In genomic region chr20:57627972-57628650, GRCh38 we compare ENCODE assay signal across 8 cellular contexts. TPM values are rescaled to one million over a fixed set of nuclear protein-coding genes. Genes with fewer than 3 reads are reported as not detected.
DNase-seq lines count a peak whose midpoint lies in the region; ATAC-seq lines count a peak whose summit lies in the region.
"Had no signal": no experiment of that assay in that cellular context is flagged by ENCODE, and none has a peak within 500 bp of the region (broad histone marks: within the 10 kb centered on the region; RNA-seq: fewer than 3 reads in every experiment).

No MANE protein-coding gene starts in this region.

- H3K4me1 Mint-ChIP-seq in activated CD8-positive, alpha-beta memory T cell treated with anti-CD3 and anti-CD28 coated beads, Interleukin-2, amount 10 ng/mL, durations not matched to agents 7 days and 5 days: peaks cover 45% of the 10 kb centered on the region

- peaks cover 28% of the 10 kb centered on the region for H3K36me3 Mint-ChIP-seq in activated CD8-positive, alpha-beta memory T cell treated with anti-CD3 and anti-CD28 coated beads, Interleukin-2, amount 10 ng/mL, durations not matched to agents 7 days and 5 days

- peaks cover 26% of the 10 kb centered on the region for H3K27me3 Mint-ChIP-seq in activated CD8-positive, alpha-beta memory T cell treated with anti-CD3 and anti-CD28 coated beads, Interleukin-2, amount 10 ng/mL, durations not matched to agents 7 days and 5 days

- DNase-seq in Kasumi-1 (lab: John Stamatoyannopoulos, UW) (peak; percentile 88 to 93), fibroblast of gingiva (ENCODE audit: low read depth) (peak; percentile 52), pons (ENCODE audit: low spot score) (peak; percentile 62), NCI-H1105 treated with DMSO at 0.1 percent for 48 hours (lab: John Stamatoyannopoulos, UW) (no peak), SHP77 treated with DMSO at 0.1 percent for 48 hours (lab: John Stamatoyannopoulos, UW) (no peak)
- DNase-seq in activated CD8-positive, alpha-beta memory T cell treated with anti-CD3 and anti-CD28 coated beads, Interleukin-2, amount 10 ng/mL, durations not matched to agents 7 days and 5 days: peak; percentile 76

- peak overlapping the region; percentile 66 for H3K4me3 Mint-ChIP-seq in activated CD8-positive, alpha-beta memory T cell treated with anti-CD3 and anti-CD28 coated beads, Interleukin-2, amount 10 ng/mL, durations not matched to agents 7 days and 5 days

- ATAC-seq in activated CD8-positive, alpha-beta memory T cell treated with anti-CD3 and anti-CD28 coated beads, Interleukin-2, amount 10 ng/mL, durations not matched to agents 7 days and 5 days: peak; percentile 89
- no peak for ATAC-seq in HG03565 (IDR thresholded peaks at IDR 0.05; ENCODE audit: unreplicated experiment)

- peak overlapping the region; percentile 99 for H3K27ac Mint-ChIP-seq in activated CD8-positive, alpha-beta memory T cell treated with anti-CD3 and anti-CD28 coated beads, Interleukin-2, amount 10 ng/mL, durations not matched to agents 7 days and 5 days

- H3K9me3 Mint-ChIP-seq in activated CD8-positive, alpha-beta memory T cell treated with anti-CD3 and anti-CD28 coated beads, Interleukin-2, amount 10 ng/mL, durations not matched to agents 7 days and 5 days (ENCODE audit: low read depth): peaks cover 10% of the 10 kb centered on the region

- CTCF ChIA-PET in activated CD8-positive, alpha-beta memory T cell treated with anti-CD3 and anti-CD28 coated beads, Interleukin-2, amount 10 ng/mL, durations not matched to agents 7 days and 5 days (lab: Charles Lee): interaction anchor here (0.9 to 4.9 kb wide), 6 partner anchors 9 to 1030 kb away, joined by 3 to 45 read pairs (median 7); partner anchors contain the start of gene ZBP1

RNA-seq across cellular contexts. Expression of gene ZBP1, which starts 7.9 kb away (rescaled TPM):
- 10 to 100 TPM; 22.9 to 56.8 TPM for total RNA-seq in activated CD8-positive, alpha-beta memory T cell treated with anti-CD3 and anti-CD28 coated beads, Interleukin-2, amount 10 ng/mL, durations not matched to agents 7 days and 5 days
- total RNA-seq: PC-9 had no signal

Comparison
In these comparisons a context has a peak if more than half of its experiments do, and no peak if none do; other contexts are left out.
1. DNase-seq: peak in Kasumi-1 (2 of 2), activated CD8-positive, alpha-beta memory T cell treated with anti-CD3 and anti-CD28 coated beads, Interleukin-2, amount 10 ng/mL, durations not matched to agents 7 days and 5 days (single experiment), fibroblast of gingiva (single experiment) and pons (single experiment); none in NCI-H1105 treated with DMSO at 0.1 percent for 48 hours (single experiment) and SHP77 treated with DMSO at 0.1 percent for 48 hours (single experiment).